ENCODE assay signal across 9 cellular contexts in genomic region chr18:505483-506122, GRCh38. TPM values are rescaled to one million over a fixed set of nuclear protein-coding genes. Genes with fewer than 3 reads are reported as not detected.
DNase-seq lines count a peak whose midpoint lies in the region; ATAC-seq and TF ChIP-seq lines count a peak whose summit lies in the region.
"Had no signal": no experiment of that assay in that cellular context is flagged by ENCODE, and none has a peak within 500 bp of the region (broad histone marks: within the 10 kb centered on the region; RNA-seq: fewer than 3 reads in every experiment).

No MANE protein-coding gene starts in this region.

- CTCF ChIA-PET in activated CD4-positive, alpha-beta memory T cell treated with anti-CD3 and anti-CD28 coated beads for 36 hours (lab: Charles Lee) = no interaction called here

- no peak overlapping the region for H3K4me3 Mint-ChIP-seq in activated CD4-positive, alpha-beta memory T cell treated with anti-CD3 and anti-CD28 coated beads for 36 hours

- no peak overlapping the region for H3K18ac ChIP-seq in neuronal stem cell (ENCODE audit: low read length)

- peaks cover 3 to 39% (median 15%) of the 10 kb centered on the region in 3 experiments for H3K27me3 ChIP-seq in neuronal stem cell (ENCODE audit: control insufficient read depth in 3 of 3, insufficient read depth in 3 of 3, low read depth in 1 of 3, low read length in 3 of 3)

- no peak overlapping the region for H2BK120ac ChIP-seq in neuronal stem cell (ENCODE audit: low read depth, low read length)

- no peak overlapping the region for H2BK5ac ChIP-seq in neuronal stem cell (ENCODE audit: low read length)

- H3K4ac ChIP-seq in neuronal stem cell (ENCODE audit: low read length) = no peak overlapping the region

- no peak overlapping the region for H3K27ac Mint-ChIP-seq in activated CD4-positive, alpha-beta memory T cell treated with anti-CD3 and anti-CD28 coated beads for 36 hours

- H3K9ac ChIP-seq in neuronal stem cell (ENCODE audit: low read depth, low read length, poor library complexity) = no peak overlapping the region
- H3K9ac ChIP-seq: BLaER1 had no signal

- no peak for TF ChIP-seq CTCF in GM13976 (IDR thresholded peaks at IDR 0.05; ENCODE audit: borderline replicate concordance, control extremely low read depth, extremely low read depth, insufficient read depth, missing control alignments)

- no peaks in the 10 kb centered on the region for H3K4me1 ChIP-seq in neuronal stem cell (ENCODE audit: control insufficient read depth in 2 of 2, insufficient read depth in 1 of 2, low read depth in 1 of 2, low read length in 2 of 2)
- H3K4me1 ChIP-seq: BLaER1 had no signal

- H4K8ac ChIP-seq in neuronal stem cell (ENCODE audit: low read depth, low read length) = no peak overlapping the region

- intact Hi-C loops in activated CD4-positive, alpha-beta memory T cell treated with anti-CD3 and anti-CD28 coated beads for 36 hours (cut with micrococcal nuclease) = no loop called here
- intact Hi-C loops in left ventricle myocardium superior (cut with micrococcal nuclease) = no loop called here

- H3K9me3 ChIP-seq in neuronal stem cell (replicated peaks in 1 of 2; ENCODE audit: control insufficient read depth in 2 of 2, insufficient read depth in 1 of 2, low read depth in 1 of 2, low read length in 2 of 2) = no peaks in the 10 kb centered on the region
- H3K9me3 ChIP-seq: BLaER1 had no signal

- no peak overlapping the region for H4K91ac ChIP-seq in neuronal stem cell (ENCODE audit: low read depth, low read length, poor library complexity)

- no peak overlapping the region for H2BK15ac ChIP-seq in neuronal stem cell (ENCODE audit: low read length)

- peaks cover 7% of the 10 kb centered on the region for H3K4me1 Mint-ChIP-seq in activated CD4-positive, alpha-beta memory T cell treated with anti-CD3 and anti-CD28 coated beads for 36 hours (ENCODE audit: low read depth)

- H3K23ac ChIP-seq in neuronal stem cell (ENCODE audit: low read depth, low read length, poor library complexity) = no peak overlapping the region

- WGBS in neuronal stem cell (ENCODE audit: extremely low coverage in 2 of 2, insufficient read length in 2 of 2, insufficient replicate concordance in 1 of 2), 2 donors = no CpG with 5 or more reads among the region's 6 CpGs

- H3K36me3 Mint-ChIP-seq in activated CD4-positive, alpha-beta memory T cell treated with anti-CD3 and anti-CD28 coated beads for 36 hours = no peaks in the 10 kb centered on the region

- in situ Hi-C loops in GM13976 (cut with MboI; ENCODE audit: low sequenced_read_pairs, unreplicated experiment) = no loop called here

- no peaks in the 10 kb centered on the region for H3K36me3 ChIP-seq in neuronal stem cell (replicated peaks in 1 of 2; ENCODE audit: control insufficient read depth in 2 of 2, insufficient read depth in 2 of 2, low read length in 2 of 2)
- H3K36me3 ChIP-seq: BLaER1 had no signal

- no peak overlapping the region for H3K27ac ChIP-seq in neuronal stem cell (replicated peaks; ENCODE audit: low read length)
- H3K27ac ChIP-seq: BLaER1 had no signal

- H3K27me3 Mint-ChIP-seq in activated CD4-positive, alpha-beta memory T cell treated with anti-CD3 and anti-CD28 coated beads for 36 hours = peaks cover 12% of the 10 kb centered on the region

- DNase-seq in GM13976 (ENCODE audit: low spot score) = peak; percentile 52
- peak; percentile 60 for DNase-seq in NCI-H748 (lab: John Stamatoyannopoulos, UW; ENCODE audit: unreplicated experiment)
- no peak for DNase-seq in activated CD4-positive, alpha-beta memory T cell treated with anti-CD3 and anti-CD28 coated beads for 36 hours
- DNase-seq in neuronal stem cell (ENCODE audit: low spot score) = no peak
- no peak for DNase-seq in T-helper 2 cell
- DNase-seq in left ventricle myocardium superior = no peak

- H3K4me3 ChIP-seq in neuronal stem cell (ENCODE audit: low read length in 2 of 2) = no peak overlapping the region
- H3K4me3 ChIP-seq: BLaER1 had no signal

- no peak overlapping the region for H2AK5ac ChIP-seq in neuronal stem cell (ENCODE audit: low read depth, low read length)

- POLR2A ChIA-PET in activated CD4-positive, alpha-beta memory T cell treated with anti-CD3 and anti-CD28 coated beads for 36 hours (lab: Charles Lee) = interaction anchor here (0.5 kb wide), 1 partner anchor 169 kb away, joined by 3 read pairs; no protein-coding TSS in a partner anchor

- H3K9me3 Mint-ChIP-seq in activated CD4-positive, alpha-beta memory T cell treated with anti-CD3 and anti-CD28 coated beads for 36 hours = no peaks in the 10 kb centered on the region

- no peak overlapping the region for H2BK12ac ChIP-seq in neuronal stem cell (ENCODE audit: low read length)

- H2AFZ ChIP-seq in neuronal stem cell (ENCODE audit: low read length) = no peak overlapping the region

- no peaks in the 10 kb centered on the region for H3K79me1 ChIP-seq in neuronal stem cell (ENCODE audit: low read depth, low read length)

- no peak overlapping the region for H3K4me2 ChIP-seq in neuronal stem cell (ENCODE audit: insufficient read depth, low read length, poor library complexity, severe bottlenecking)
- H3K4me2 ChIP-seq: BLaER1 had no signal

- ATAC-seq in GM19455 (IDR thresholded peaks at IDR 0.05; ENCODE audit: unreplicated experiment) = peak; percentile 90
- peak; percentile 95 for ATAC-seq in HG02970 (IDR thresholded peaks at IDR 0.05; ENCODE audit: low FRiP score, unreplicated experiment)
- no peak for ATAC-seq in left ventricle myocardium superior

- H3K14ac ChIP-seq in neuronal stem cell (ENCODE audit: low read length) = no peak overlapping the region

RNA-seq across cellular contexts. Expression of gene COLEC12, which starts 5.1 kb away (rescaled TPM):
- total RNA-seq in activated CD4-positive, alpha-beta memory T cell treated with anti-CD3 and anti-CD28 coated beads for 36 hours = not detected
- polyA plus RNA-seq in neuronal stem cell (2013, experiment 1 of 2) = 1.0 TPM
- 1.1 TPM for polyA plus RNA-seq in neuronal stem cell (2013, experiment 2 of 2)
- 8.3 TPM for total RNA-seq in left ventricle myocardium superior

Comparison
In these comparisons a context has a peak if more than half of its experiments do, and no peak if none do; other contexts are left out.
1. DNase-seq: peak in GM13976 (single experiment) and NCI-H748 (single experiment); none in activated CD4-positive, alpha-beta memory T cell treated with anti-CD3 and anti-CD28 coated beads for 36 hours (single experiment), neuronal stem cell (single experiment), T-helper 2 cell (0 of 5) and left ventricle myocardium superior (single experiment).